In genomic region chr2:153623020-153623419, GRCh38 we compare ENCODE assay signal across 39 cellular contexts.
"Had no signal": no experiment of that assay in that cellular context is flagged by ENCODE, and none has a peak within 500 bp of the region (broad histone marks: within the 10 kb centered on the region; RNA-seq: fewer than 3 reads in every experiment).

No MANE protein-coding gene starts in this region.

- FAIRE-seq: bronchial epithelial cell had no signal

- H3K27me3 Mint-ChIP-seq: activated naive CD4-positive, alpha-beta T cell treated with anti-CD3 and anti-CD28 coated beads, Interleukin-2, amount 10 ng/mL, durations not matched to agents 7 days and 5 days; activated naive CD4-positive, alpha-beta T cell treated with anti-CD3 and anti-CD28 coated beads, Interleukin-2, amount 50 U/mL, for 24 hours; activated naive CD8-positive, alpha-beta T cell; activated naive CD8-positive, alpha-beta T cell treated with anti-CD3 and anti-CD28 coated beads for 36 hours; activated naive CD8-positive, alpha-beta T cell treated with anti-CD3 and anti-CD28 coated beads, Interleukin-2, amount 10 ng/mL, durations not matched to agents 7 days and 5 days; activated naive CD8-positive, alpha-beta T cell treated with anti-CD3 and anti-CD28 coated beads, Interleukin-2, amount 50 U/mL, for 24 hours; activated T-cell treated with anti-CD3 and anti-CD28 coated beads, Interleukin-2, amount 50 U/mL, for 24 hours; activated T-helper 17 cell treated with anti-CD3 and anti-CD28 coated beads, Interleukin-2, amount 50 U/mL, for 72 hours; brain; central memory CD8-positive, alpha-beta T cell had no signal

- H3K4me3 ChIP-seq: adrenal gland, ascending aorta, body of pancreas, breast epithelium, cardiac muscle cell had no signal

- H3K9me3 ChIP-seq: adrenal gland, body of pancreas had no signal

- H3K4me1 ChIP-seq: adrenal gland, ascending aorta, body of pancreas, breast epithelium had no signal

- H3K4me1 Mint-ChIP-seq: activated naive CD4-positive, alpha-beta T cell treated with anti-CD3 and anti-CD28 coated beads, Interleukin-2, amount 10 ng/mL, durations not matched to agents 7 days and 5 days; activated naive CD4-positive, alpha-beta T cell treated with anti-CD3 and anti-CD28 coated beads, Interleukin-2, amount 50 U/mL, for 24 hours; activated naive CD8-positive, alpha-beta T cell treated with anti-CD3 and anti-CD28 coated beads for 36 hours; activated naive CD8-positive, alpha-beta T cell treated with anti-CD3 and anti-CD28 coated beads, Interleukin-2, amount 10 ng/mL, durations not matched to agents 7 days and 5 days; activated naive CD8-positive, alpha-beta T cell treated with anti-CD3 and anti-CD28 coated beads, Interleukin-2, amount 50 U/mL, for 24 hours; activated T-helper 17 cell treated with anti-CD3 and anti-CD28 coated beads, Interleukin-2, amount 50 U/mL, for 72 hours; brain; central memory CD8-positive, alpha-beta T cell had no signal

- H3K36me3 Mint-ChIP-seq: activated naive CD4-positive, alpha-beta T cell treated with anti-CD3 and anti-CD28 coated beads, Interleukin-2, amount 10 ng/mL, durations not matched to agents 7 days and 5 days; activated naive CD4-positive, alpha-beta T cell treated with anti-CD3 and anti-CD28 coated beads, Interleukin-2, amount 50 U/mL, for 24 hours; activated naive CD4-positive, alpha-beta T cell treated with anti-CD3 and anti-CD28 coated beads, Interleukin-2, amount 50 U/mL, for 72 hours; activated naive CD8-positive, alpha-beta T cell; activated naive CD8-positive, alpha-beta T cell treated with anti-CD3 and anti-CD28 coated beads for 36 hours; activated naive CD8-positive, alpha-beta T cell treated with anti-CD3 and anti-CD28 coated beads, Interleukin-2, amount 10 ng/mL, durations not matched to agents 7 days and 5 days; brain had no signal

- H3K27ac ChIP-seq: adrenal gland, ascending aorta, body of pancreas, brain microvascular endothelial cell, breast epithelium, cardiac muscle cell had no signal

- H3K27ac Mint-ChIP-seq: activated naive CD4-positive, alpha-beta T cell treated with anti-CD3 and anti-CD28 coated beads for 36 hours; activated naive CD4-positive, alpha-beta T cell treated with anti-CD3 and anti-CD28 coated beads, Interleukin-2, amount 10 ng/mL, durations not matched to agents 7 days and 5 days; activated naive CD4-positive, alpha-beta T cell treated with anti-CD3 and anti-CD28 coated beads, Interleukin-2, amount 50 U/mL, for 24 hours; activated naive CD4-positive, alpha-beta T cell treated with anti-CD3 and anti-CD28 coated beads, Interleukin-2, amount 50 U/mL, for 72 hours; activated naive CD8-positive, alpha-beta T cell; activated naive CD8-positive, alpha-beta T cell treated with anti-CD3 and anti-CD28 coated beads for 36 hours; activated naive CD8-positive, alpha-beta T cell treated with anti-CD3 and anti-CD28 coated beads, Interleukin-2, amount 10 ng/mL, durations not matched to agents 7 days and 5 days; activated naive CD8-positive, alpha-beta T cell treated with anti-CD3 and anti-CD28 coated beads, Interleukin-2, amount 50 U/mL, for 24 hours; activated T-cell treated with anti-CD3 and anti-CD28 coated beads, Interleukin-2, amount 50 U/mL, for 24 hours; activated T-cell treated with anti-CD3 and anti-CD28 coated beads, Interleukin-2, amount 50 U/mL, for 72 hours; activated T-helper 1 cell treated with anti-CD3 and anti-CD28 coated beads, Interleukin-12 subunit alpha, Interleukin-12 subunit beta, Interleukin-2, Interleukin-4 antibody, amounts not matched to agents 30 ng/mL and 10 ng/mL and 1 ng/mL, durations not matched to agents 14 hours and 24 hours and 36 hours; activated T-helper 17 cell treated with anti-CD3 and anti-CD28 coated beads, Interleukin-2, amount 50 U/mL, for 72 hours; activated T-helper 2 cell treated with anti-CD3 and anti-CD28 coated beads, Interferon-gamma antibody, Interleukin-2, Interleukin-4, amounts not matched to agents 10 μg/mL and 5 μg/mL and 100 μg/mL, durations not matched to agents 14 hours and 24 hours and 36 hours; brain had no signal

- H3K4me3 Mint-ChIP-seq: activated naive CD4-positive, alpha-beta T cell treated with anti-CD3 and anti-CD28 coated beads for 36 hours; activated naive CD4-positive, alpha-beta T cell treated with anti-CD3 and anti-CD28 coated beads, Interleukin-2, amount 10 ng/mL, durations not matched to agents 7 days and 5 days; activated naive CD4-positive, alpha-beta T cell treated with anti-CD3 and anti-CD28 coated beads, Interleukin-2, amount 50 U/mL, for 24 hours; activated naive CD8-positive, alpha-beta T cell; activated naive CD8-positive, alpha-beta T cell treated with anti-CD3 and anti-CD28 coated beads for 36 hours; activated naive CD8-positive, alpha-beta T cell treated with anti-CD3 and anti-CD28 coated beads, Interleukin-2, amount 10 ng/mL, durations not matched to agents 7 days and 5 days; activated naive CD8-positive, alpha-beta T cell treated with anti-CD3 and anti-CD28 coated beads, Interleukin-2, amount 50 U/mL, for 24 hours; activated T-cell treated with anti-CD3 and anti-CD28 coated beads, Interleukin-2, amount 50 U/mL, for 24 hours; activated T-cell treated with anti-CD3 and anti-CD28 coated beads, Interleukin-2, amount 50 U/mL, for 4 hours; activated T-cell treated with anti-CD3 and anti-CD28 coated beads, Interleukin-2, amount 50 U/mL, for 72 hours; activated T-helper 1 cell treated with anti-CD3 and anti-CD28 coated beads, Interleukin-12 subunit alpha, Interleukin-12 subunit beta, Interleukin-2, Interleukin-4 antibody, amounts not matched to agents 30 ng/mL and 10 ng/mL and 1 ng/mL, durations not matched to agents 14 hours and 24 hours and 36 hours; activated T-helper 17 cell treated with anti-CD3 and anti-CD28 coated beads, Interleukin-2, amount 50 U/mL, for 72 hours; brain; central memory CD8-positive, alpha-beta T cell had no signal

- H3K36me3 ChIP-seq: adrenal gland, ascending aorta, brain microvascular endothelial cell, breast epithelium, cardiac muscle cell had no signal

- DNase-seq: activated effector memory CD4-positive, alpha-beta T cell treated with anti-CD3 and anti-CD28 coated beads, Interleukin-2, amount 50 U/mL, for 16 hours; activated effector memory CD4-positive, alpha-beta T cell treated with Interleukin-2 at 50 U/mL for 16 hours; activated gamma-delta T cell; activated gamma-delta T cell treated with Interleukin-2 at 50 U/mL for 16 hours; activated naive CD4-positive, alpha-beta T cell; activated naive CD4-positive, alpha-beta T cell treated with anti-CD3 and anti-CD28 coated beads for 36 hours; activated naive CD4-positive, alpha-beta T cell treated with anti-CD3 and anti-CD28 coated beads, Interleukin-2, amount 10 ng/mL, durations not matched to agents 7 days and 5 days; activated naive CD4-positive, alpha-beta T cell treated with anti-CD3 and anti-CD28 coated beads, Interleukin-2, amount 50 U/mL, for 16 hours; activated naive CD4-positive, alpha-beta T cell treated with Interleukin-2 at 50 U/mL for 16 hours; activated naive CD8-positive, alpha-beta T cell treated with anti-CD3 and anti-CD28 coated beads for 36 hours; activated naive CD8-positive, alpha-beta T cell treated with anti-CD3 and anti-CD28 coated beads, Interleukin-2, amount 10 ng/mL, durations not matched to agents 7 days and 5 days; activated naive CD8-positive, alpha-beta T cell treated with anti-CD3 and anti-CD28 coated beads, Interleukin-2, amount 50 U/mL, for 24 hours; activated T-cell treated with anti-CD3 and anti-CD28 coated beads, Interleukin-2, amount 50 U/mL, for 1 hour; activated T-cell treated with anti-CD3 and anti-CD28 coated beads, Interleukin-2, amount 50 U/mL, for 24 hours; activated T-cell treated with anti-CD3 and anti-CD28 coated beads, Interleukin-2, amount 50 U/mL, for 4 hours; activated T-cell treated with anti-CD3 and anti-CD28 coated beads, Interleukin-2, amount 50 U/mL, for 48 hours; activated T-cell treated with anti-CD3 and anti-CD28 coated beads, Interleukin-2, amount 50 U/mL, for 72 hours; adrenal gland; amniotic stem cell; amygdala; anterior cingulate cortex; aorta; body of pancreas; brain microvascular endothelial cell; caudate nucleus; central memory CD4-positive, alpha-beta T cell; cerebellar nuclear complex had no signal

- H3K27me3 ChIP-seq: adrenal gland, ascending aorta, body of pancreas, brain microvascular endothelial cell, breast epithelium, cardiac muscle cell had no signal
